ENCODE assay signal across 16 cellular contexts in the genomic region with DNA sequence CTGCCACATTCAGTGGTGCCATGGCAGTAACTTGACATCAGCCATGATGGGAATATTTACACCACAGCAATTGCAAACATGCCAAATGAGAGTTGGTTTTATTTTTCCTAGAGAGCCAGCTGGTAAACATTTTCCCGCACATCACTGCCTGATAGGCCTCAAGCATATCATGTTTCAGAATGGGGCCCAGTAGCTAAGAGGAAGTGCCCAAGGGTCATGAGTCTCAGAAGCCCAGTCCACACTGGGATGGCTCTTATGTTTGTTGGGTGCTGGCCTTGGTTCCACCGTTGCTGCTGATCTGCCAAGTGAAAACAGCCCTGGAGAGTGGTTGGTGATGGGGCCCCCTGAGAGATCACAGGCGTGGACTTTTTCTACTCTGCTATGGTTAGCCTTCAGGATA.
DNase-seq lines count a peak whose midpoint lies in the region; ATAC-seq and TF ChIP-seq lines count a peak whose summit lies in the region.
"Had no signal": no experiment of that assay in that cellular context is flagged by ENCODE, and none has a peak within 500 bp of the region (broad histone marks: within the 10 kb centered on the region; RNA-seq: fewer than 3 reads in every experiment).

No MANE protein-coding gene starts in this region.

- H4K20me1 ChIP-seq in GM23338 (replicated peaks; ENCODE audit: insufficient read depth) (no peaks in the 10 kb centered on the region), PC-3 (ENCODE audit: low read length) (no peaks in the 10 kb centered on the region)
- H4K20me1 ChIP-seq: BLaER1 treated with 17β-estradiol and CSF1 and Interleukin-3, amounts not matched to agents 10 nM and 100 nM had no signal

- no peak overlapping the region for H3K27ac ChIP-seq in GM23338 (ENCODE audit: low read depth)
- H3K27ac ChIP-seq in PC-3 (ENCODE audit: low read length) = no peak overlapping the region
- H3K27ac ChIP-seq: BLaER1 treated with 17β-estradiol and CSF1 and Interleukin-3, amounts not matched to agents 10 nM and 100 nM; PC-9; SJCRH30 had no signal

- CTCF ChIA-PET in PC-3 (lab: Charles Lee) = no interaction called here

- no peaks in the 10 kb centered on the region for H3K9me3 ChIP-seq in PC-3 (ENCODE audit: low read length)
- no peaks in the 10 kb centered on the region for H3K9me3 ChIP-seq in mucosa of descending colon
- H3K9me3 ChIP-seq: BLaER1 treated with 17β-estradiol and CSF1 and Interleukin-3, amounts not matched to agents 10 nM and 100 nM; SJCRH30 had no signal

- intact Hi-C loops in PC-3 (cut with micrococcal nuclease) (no loop called here), mucosa of descending colon (cut with DNase I, micrococcal nuclease) (no loop called here)

- H3K4me3 Mint-ChIP-seq in GM23338 = no peak overlapping the region
- H3K4me3 Mint-ChIP-seq: CD8-positive, alpha-beta T cell; T-helper 1 cell treated with Interleukin-12 subunit alpha and Interleukin-12 subunit beta and Interleukin-4 antibody, amounts not matched to agents 30 μg/mL and 1 μg/mL, for 36 hours had no signal

- H3K27ac Mint-ChIP-seq in GM23338 = no peak overlapping the region
- H3K27ac Mint-ChIP-seq: CD8-positive, alpha-beta T cell; T-helper 1 cell treated with Interleukin-12 subunit alpha and Interleukin-12 subunit beta and Interleukin-4 antibody, amounts not matched to agents 30 μg/mL and 1 μg/mL, for 36 hours had no signal

- TF ChIP-seq CTCF in GM23338 (conservative IDR thresholded peaks at IDR 0.05; ENCODE audit: low read depth in 2 of 2) (no peak), PC-3 (conservative IDR thresholded peaks at IDR 0.05; ENCODE audit: low read depth, low read length) (no peak), mucosa of descending colon (IDR thresholded peaks at IDR 0.05) (no peak)

- H3K4me1 Mint-ChIP-seq in GM23338 = no peaks in the 10 kb centered on the region; the same call in 2 of the 3 replicates

- H3K27me3 Mint-ChIP-seq in GM23338 (ENCODE audit: insufficient read depth, low read depth, poor library complexity) = no peaks in the 10 kb centered on the region

- H3K36me3 ChIP-seq in GM23338 (ENCODE audit: insufficient read depth) (no peaks in the 10 kb centered on the region), PC-3 (ENCODE audit: low read depth, low read length) (no peaks in the 10 kb centered on the region), mucosa of descending colon (ENCODE audit: low read depth) (peaks cover 3% of the 10 kb centered on the region)
- H3K36me3 ChIP-seq: BLaER1 treated with 17β-estradiol and CSF1 and Interleukin-3, amounts not matched to agents 10 nM and 100 nM had no signal

- H3K9me2 ChIP-seq in GM23338 (ENCODE audit: insufficient read depth) (no peaks in the 10 kb centered on the region), PC-3 (replicated peaks; ENCODE audit: low read length) (no peaks in the 10 kb centered on the region)

- H3K4me3 ChIP-seq in GM23338 = no peak overlapping the region
- no peak overlapping the region for H3K4me3 ChIP-seq in PC-3 (ENCODE audit: low read length)
- no peak overlapping the region for H3K4me3 ChIP-seq in mucosa of descending colon
- H3K4me3 ChIP-seq: BLaER1 treated with 17β-estradiol and CSF1 and Interleukin-3, amounts not matched to agents 10 nM and 100 nM; PC-9; SJCRH30 had no signal

- no peak overlapping the region for H3K9ac ChIP-seq in PC-3 (ENCODE audit: low read length)
- H3K9ac ChIP-seq: BLaER1 treated with 17β-estradiol and CSF1 and Interleukin-3, amounts not matched to agents 10 nM and 100 nM had no signal

- H3F3A ChIP-seq in GM23338 (replicated peaks; ENCODE audit: low read depth) = no peaks in the 10 kb centered on the region
- H3F3A ChIP-seq in PC-3 (ENCODE audit: low read length, unreplicated experiment) = no peaks in the 10 kb centered on the region

- BruUV-seq in PC-3 (replicated peaks; lab: Mats Ljungman, UMichigan) = no TSS peak

- H3K4me1 ChIP-seq in GM23338 (ENCODE audit: insufficient read depth) = no peaks in the 10 kb centered on the region
- H3K4me1 ChIP-seq in PC-3 (ENCODE audit: insufficient read depth, low read length) = no peaks in the 10 kb centered on the region
- no peaks in the 10 kb centered on the region for H3K4me1 ChIP-seq in mucosa of descending colon (ENCODE audit: low read depth)

- no peaks in the 10 kb centered on the region for H3K36me3 Mint-ChIP-seq in GM23338 (ENCODE audit: low read depth)
- H3K36me3 Mint-ChIP-seq: CD8-positive, alpha-beta T cell had no signal

- POLR2A ChIA-PET in PC-3 (lab: Charles Lee; ENCODE audit: unreplicated experiment) = no interaction called here

- no peak overlapping the region for H3K4me2 ChIP-seq in GM23338
- H3K4me2 ChIP-seq in PC-3 (ENCODE audit: low read length) = no peak overlapping the region
- H3K4me2 ChIP-seq: BLaER1 treated with 17β-estradiol and CSF1 and Interleukin-3, amounts not matched to agents 10 nM and 100 nM; PC-9 had no signal

- ATAC-seq in GM23338 (no peak), PC-3 (no peak), mucosa of descending colon (no peak)
- ATAC-seq: CD8-positive, alpha-beta T cell; HCT116 had no signal

- DNase-seq in DMS 273 (lab: John Stamatoyannopoulos, UW; ENCODE audit: unreplicated experiment) = peak; percentile 51
- DNase-seq in GM23338 (ENCODE audit: low spot score) = no peak
- peak; percentile 10 for DNase-seq in NCI-H146 treated with DMSO at 0.1 percent for 48 hours (lab: John Stamatoyannopoulos, UW; ENCODE audit: unreplicated experiment)
- DNase-seq in left kidney (ENCODE audit: low read depth, low spot score) = peak; percentile 38
- no peak for DNase-seq in PC-3
- DNase-seq in stimulated activated CD4-positive, alpha-beta T cell treated with anti-CD3 and anti-CD28 coated beads, Interleukin-15, amount 100 ng/mL, for 24 hours = no peak
- no peak for DNase-seq in mucosa of descending colon
- DNase-seq: CD8-positive, alpha-beta T cell; NCI-H1417; NCI-H2081; NCI-H774; PC-9 had no signal

- no peaks in the 10 kb centered on the region for H3K27me3 ChIP-seq in GM23338 (ENCODE audit: insufficient read depth)
- no peaks in the 10 kb centered on the region for H3K27me3 ChIP-seq in PC-3 (ENCODE audit: low read length)
- H3K27me3 ChIP-seq: BLaER1 treated with 17β-estradiol and CSF1 and Interleukin-3, amounts not matched to agents 10 nM and 100 nM; SJCRH30 had no signal

- H3K9me3 Mint-ChIP-seq in GM23338 = no peaks in the 10 kb centered on the region
- H3K9me3 Mint-ChIP-seq: CD8-positive, alpha-beta T cell; T-helper 1 cell treated with Interleukin-12 subunit alpha and Interleukin-12 subunit beta and Interleukin-4 antibody, amounts not matched to agents 30 μg/mL and 1 μg/mL, for 36 hours had no signal

- H3K79me2 ChIP-seq in GM23338 (replicated peaks; ENCODE audit: insufficient read depth) = no peaks in the 10 kb centered on the region
- no peaks in the 10 kb centered on the region for H3K79me2 ChIP-seq in PC-3 (ENCODE audit: low read length)

- 0 out of 2 replicates have a peak overlapping the region, but pooled peaks have one; percentile 6 for H2AFZ ChIP-seq in GM23338
- H2AFZ ChIP-seq in PC-3 (ENCODE audit: low read length) = no peak overlapping the region
- H2AFZ ChIP-seq: PC-9 had no signal

TF ChIP-seq in GM23338, 12 proteins besides CTCF, POLR2A, EP300 and RAD21 (continues in another document):
- no peak for TF ChIP-seq ZNF114 (CRISPR knock-in tag; IDR thresholded peaks at IDR 0.05)
- no peak for TF ChIP-seq ZNF331 (CRISPR knock-in tag; IDR thresholded peaks at IDR 0.05; ENCODE audit: low read depth)
- no peak for TF ChIP-seq POLR2AphosphoS5 (IDR thresholded peaks at IDR 0.05; ENCODE audit: low read depth)

Comparison
In these comparisons a context has a peak if more than half of its experiments do, and no peak if none do; other contexts are left out.
1. DNase-seq: peak in DMS 273 (single experiment), NCI-H146 treated with DMSO at 0.1 percent for 48 hours (single experiment) and left kidney (single experiment); none in GM23338 (single experiment), PC-3 (single experiment), stimulated activated CD4-positive, alpha-beta T cell treated with anti-CD3 and anti-CD28 coated beads, Interleukin-15, amount 100 ng/mL, for 24 hours (single experiment) and mucosa of descending colon (0 of 3).